ENCODE assay signal across 1 cellular context in the genomic region with DNA sequence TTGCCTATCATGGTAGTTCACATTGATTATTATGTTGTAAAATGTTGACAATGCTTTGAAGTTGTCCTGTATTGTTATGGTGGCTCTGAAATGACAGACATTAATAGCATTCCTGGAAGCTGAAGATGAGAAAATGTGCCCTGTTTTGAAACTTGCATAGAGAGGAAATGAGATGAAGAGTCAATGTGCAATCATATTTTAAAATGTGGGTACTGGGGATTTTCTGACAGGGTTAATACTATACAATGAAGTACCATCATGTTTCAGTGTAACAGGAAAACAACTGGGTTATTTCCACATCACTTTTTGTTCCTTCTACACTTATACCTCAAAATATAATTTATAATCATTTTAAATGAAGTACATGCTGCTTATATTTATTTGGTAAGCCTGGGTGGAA.
TF ChIP-seq lines count a peak whose summit lies in the region.

No MANE protein-coding gene starts in this region.

TF ChIP-seq in liver, 16 proteins besides CTCF, POLR2A, EP300 and RAD21 (continued from another document):
- TF ChIP-seq, protein P1, sequence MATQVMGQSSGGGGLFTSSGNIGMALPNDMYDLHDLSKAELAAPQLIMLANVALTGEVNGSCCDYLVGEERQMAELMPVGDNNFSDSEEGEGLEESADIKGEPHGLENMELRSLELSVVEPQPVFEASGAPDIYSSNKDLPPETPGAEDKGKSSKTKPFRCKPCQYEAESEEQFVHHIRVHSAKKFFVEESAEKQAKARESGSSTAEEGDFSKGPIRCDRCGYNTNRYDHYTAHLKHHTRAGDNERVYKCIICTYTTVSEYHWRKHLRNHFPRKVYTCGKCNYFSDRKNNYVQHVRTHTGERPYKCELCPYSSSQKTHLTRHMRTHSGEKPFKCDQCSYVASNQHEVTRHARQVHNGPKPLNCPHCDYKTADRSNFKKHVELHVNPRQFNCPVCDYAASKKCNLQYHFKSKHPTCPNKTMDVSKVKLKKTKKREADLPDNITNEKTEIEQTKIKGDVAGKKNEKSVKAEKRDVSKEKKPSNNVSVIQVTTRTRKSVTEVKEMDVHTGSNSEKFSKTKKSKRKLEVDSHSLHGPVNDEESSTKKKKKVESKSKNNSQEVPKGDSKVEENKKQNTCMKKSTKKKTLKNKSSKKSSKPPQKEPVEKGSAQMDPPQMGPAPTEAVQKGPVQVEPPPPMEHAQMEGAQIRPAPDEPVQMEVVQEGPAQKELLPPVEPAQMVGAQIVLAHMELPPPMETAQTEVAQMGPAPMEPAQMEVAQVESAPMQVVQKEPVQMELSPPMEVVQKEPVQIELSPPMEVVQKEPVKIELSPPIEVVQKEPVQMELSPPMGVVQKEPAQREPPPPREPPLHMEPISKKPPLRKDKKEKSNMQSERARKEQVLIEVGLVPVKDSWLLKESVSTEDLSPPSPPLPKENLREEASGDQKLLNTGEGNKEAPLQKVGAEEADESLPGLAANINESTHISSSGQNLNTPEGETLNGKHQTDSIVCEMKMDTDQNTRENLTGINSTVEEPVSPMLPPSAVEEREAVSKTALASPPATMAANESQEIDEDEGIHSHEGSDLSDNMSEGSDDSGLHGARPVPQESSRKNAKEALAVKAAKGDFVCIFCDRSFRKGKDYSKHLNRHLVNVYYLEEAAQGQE (IDR thresholded peaks at IDR 0.05): no peak
- TF ChIP-seq YY1 (IDR thresholded peaks at IDR 0.05) (no peak), HNF4A (conservative IDR thresholded peaks at IDR 0.05) (no peak), TAF1 (conservative IDR thresholded peaks at IDR 0.05) (no peak), HNF4G (IDR thresholded peaks at IDR 0.05) (no peak), EGR1 (IDR thresholded peaks at IDR 0.05; ENCODE audit: low read depth in 2 of 2) (no peak), JUND (IDR thresholded peaks at IDR 0.05) (no peak), SP1 (IDR thresholded peaks at IDR 0.05) (no peak), NR2F2 (IDR thresholded peaks at IDR 0.05) (no peak), RXRA (IDR thresholded peaks at IDR 0.05) (no peak), GABPA (IDR thresholded peaks at IDR 0.05 in 1 of 2, conservative IDR thresholded peaks at IDR 0.05 in 1 of 2) (no peak)
- TF ChIP-seq, protein P2, sequence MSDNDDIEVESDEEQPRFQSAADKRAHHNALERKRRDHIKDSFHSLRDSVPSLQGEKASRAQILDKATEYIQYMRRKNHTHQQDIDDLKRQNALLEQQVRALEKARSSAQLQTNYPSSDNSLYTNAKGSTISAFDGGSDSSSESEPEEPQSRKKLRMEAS (IDR thresholded peaks at IDR 0.05): no peak
- TF ChIP-seq, protein P3, sequence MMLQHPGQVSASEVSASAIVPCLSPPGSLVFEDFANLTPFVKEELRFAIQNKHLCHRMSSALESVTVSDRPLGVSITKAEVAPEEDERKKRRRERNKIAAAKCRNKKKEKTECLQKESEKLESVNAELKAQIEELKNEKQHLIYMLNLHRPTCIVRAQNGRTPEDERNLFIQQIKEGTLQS (IDR thresholded peaks at IDR 0.05): no peak
- TF ChIP-seq, protein P4, sequence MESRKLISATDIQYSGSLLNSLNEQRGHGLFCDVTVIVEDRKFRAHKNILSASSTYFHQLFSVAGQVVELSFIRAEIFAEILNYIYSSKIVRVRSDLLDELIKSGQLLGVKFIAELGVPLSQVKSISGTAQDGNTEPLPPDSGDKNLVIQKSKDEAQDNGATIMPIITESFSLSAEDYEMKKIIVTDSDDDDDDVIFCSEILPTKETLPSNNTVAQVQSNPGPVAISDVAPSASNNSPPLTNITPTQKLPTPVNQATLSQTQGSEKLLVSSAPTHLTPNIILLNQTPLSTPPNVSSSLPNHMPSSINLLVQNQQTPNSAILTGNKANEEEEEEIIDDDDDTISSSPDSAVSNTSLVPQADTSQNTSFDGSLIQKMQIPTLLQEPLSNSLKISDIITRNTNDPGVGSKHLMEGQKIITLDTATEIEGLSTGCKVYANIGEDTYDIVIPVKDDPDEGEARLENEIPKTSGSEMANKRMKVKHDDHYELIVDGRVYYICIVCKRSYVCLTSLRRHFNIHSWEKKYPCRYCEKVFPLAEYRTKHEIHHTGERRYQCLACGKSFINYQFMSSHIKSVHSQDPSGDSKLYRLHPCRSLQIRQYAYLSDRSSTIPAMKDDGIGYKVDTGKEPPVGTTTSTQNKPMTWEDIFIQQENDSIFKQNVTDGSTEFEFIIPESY (IDR thresholded peaks at IDR 0.05): no peak
